ENCODE assay signal across 17 cellular contexts in the genomic region with DNA sequence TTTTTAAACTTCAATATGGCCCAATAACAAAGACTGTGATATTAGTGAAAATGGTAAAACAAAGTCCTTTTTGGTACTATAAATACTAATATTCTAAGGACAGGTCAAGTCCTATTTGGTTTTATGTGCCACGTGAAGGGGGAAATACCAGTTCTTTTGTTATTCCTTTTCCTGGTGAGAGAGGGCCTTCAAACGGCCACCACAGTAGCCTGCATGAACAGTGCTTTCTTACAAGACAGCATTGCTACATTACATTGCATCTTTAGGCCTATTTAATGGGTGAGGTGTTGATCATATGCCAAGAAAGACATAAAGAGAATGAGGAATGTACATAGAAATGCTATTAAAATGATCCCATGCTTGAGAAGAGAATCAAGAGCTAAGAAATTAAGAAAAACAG.
DNase-seq lines count a peak whose midpoint lies in the region; ATAC-seq and TF ChIP-seq lines count a peak whose summit lies in the region.
"Had no signal": no experiment of that assay in that cellular context is flagged by ENCODE, and none has a peak within 500 bp of the region (broad histone marks: within the 10 kb centered on the region; RNA-seq: fewer than 3 reads in every experiment).

No MANE protein-coding gene starts in this region.

- no peak for TF ChIP-seq POLR2A in testis (IDR thresholded peaks at IDR 0.05)

- H3K9me3 ChIP-seq in endodermal cell (ENCODE audit: control insufficient read depth, low read length): no peaks in the 10 kb centered on the region
- no peaks in the 10 kb centered on the region for H3K9me3 ChIP-seq in testis
- H3K9me3 ChIP-seq: BLaER1 treated with 17β-estradiol and CSF1 and Interleukin-3, amounts not matched to agents 10 nM and 100 nM; HAP-1 had no signal

- H3K27me3 ChIP-seq in endodermal cell (ENCODE audit: control insufficient read depth, insufficient read depth, low read length, poor library complexity, severe bottlenecking) (no peaks in the 10 kb centered on the region), testis (no peaks in the 10 kb centered on the region)
- H3K27me3 ChIP-seq: BLaER1 treated with 17β-estradiol and CSF1 and Interleukin-3, amounts not matched to agents 10 nM and 100 nM had no signal

- intact Hi-C loops in left ventricle myocardium superior (cut with micrococcal nuclease) (no loop called here), Right ventricle myocardium superior (cut with DNase I) (no loop called here), testis (cut with DNase I; ENCODE audit: low total_unique reads) (no loop called here)

- no peaks in the 10 kb centered on the region for H3K36me3 ChIP-seq in endodermal cell (ENCODE audit: control insufficient read depth, insufficient read depth, low read length)
- H3K36me3 ChIP-seq in testis (ENCODE audit: low read depth, missing control alignments): no peaks in the 10 kb centered on the region
- H3K36me3 ChIP-seq: BLaER1 treated with 17β-estradiol and CSF1 and Interleukin-3, amounts not matched to agents 10 nM and 100 nM; HAP-1 had no signal

- DNase-seq in left ventricle myocardium superior (no peak), Right ventricle myocardium superior (no peak), endodermal cell (peak; percentile 40), iPS-NIHi7 (ENCODE audit: extremely low spot score) (peak; percentile 16), NCI-H510A (lab: John Stamatoyannopoulos, UW) (no peak), testis (no peak), NOMO-1 treated with DMSO at 0.1 percent for 48 hours (lab: John Stamatoyannopoulos, UW; ENCODE audit: unreplicated experiment) (no peak)
- DNase-seq: 8988T; AML-193; Calu3; CD4-positive, CD25-positive, alpha-beta regulatory T cell; DMS 273 treated with DMSO at 0.1 percent for 48 hours; DMS79; GM23248 had no signal

- TF ChIP-seq CTCF in endodermal cell (conservative IDR thresholded peaks at IDR 0.05): no peak
- TF ChIP-seq CTCF in testis (IDR thresholded peaks at IDR 0.05): no peak

- no peak overlapping the region for H3K9ac ChIP-seq in endodermal cell (ENCODE audit: extremely low read depth, low read length, poor library complexity, severe bottlenecking)
- H3K9ac ChIP-seq: BLaER1 treated with 17β-estradiol and CSF1 and Interleukin-3, amounts not matched to agents 10 nM and 100 nM; GM23248 had no signal

- H3K4me3 Mint-ChIP-seq in endodermal cell: no peak overlapping the region
- H3K4me3 Mint-ChIP-seq: CD4-positive, CD25-positive, alpha-beta regulatory T cell had no signal

- WGBS in endodermal cell (ENCODE audit: insufficient coverage in 1 of 2, insufficient read length in 1 of 2), 2 experiments: 37% methylated on average over 2 of the region's 2 CpGs; no CpG with 5 or more reads in 1 of the 2 experiments
- WGBS in testis, 2 donors: 62 to 70% methylated on average over 2 of the region's 2 CpGs

- H3K27ac Mint-ChIP-seq in endodermal cell: no peak overlapping the region
- H3K27ac Mint-ChIP-seq: CD4-positive, CD25-positive, alpha-beta regulatory T cell had no signal

- peak; percentile 31 for ATAC-seq in left ventricle myocardium superior
- ATAC-seq in Right ventricle myocardium superior (ENCODE audit: poor library complexity): no peak
- ATAC-seq: GM12878 had no signal

- H3K27ac ChIP-seq in endodermal cell (ENCODE audit: low read depth, low read length) (no peak overlapping the region), testis (no peak overlapping the region)
- H3K27ac ChIP-seq: BLaER1 treated with 17β-estradiol and CSF1 and Interleukin-3, amounts not matched to agents 10 nM and 100 nM; GM23248 had no signal

- H3K4me1 ChIP-seq in endodermal cell (ENCODE audit: control insufficient read depth, insufficient read depth, low read length) (no peaks in the 10 kb centered on the region), testis (no peaks in the 10 kb centered on the region)
- H3K4me1 ChIP-seq: BLaER1 treated with 17β-estradiol and CSF1 and Interleukin-3, amounts not matched to agents 10 nM and 100 nM; HAP-1 had no signal

- H3K4me3 ChIP-seq in endodermal cell (ENCODE audit: low read length) (no peak overlapping the region), testis (no peak overlapping the region)
- H3K4me3 ChIP-seq: BLaER1 treated with 17β-estradiol and CSF1 and Interleukin-3, amounts not matched to agents 10 nM and 100 nM; GM12878; GM23248; HAP-1 had no signal

- H3K9me3 Mint-ChIP-seq in endodermal cell: no peaks in the 10 kb centered on the region

- H3K27me3 Mint-ChIP-seq in endodermal cell (ENCODE audit: insufficient read depth): no peaks in the 10 kb centered on the region
- H3K27me3 Mint-ChIP-seq: CD4-positive, CD25-positive, alpha-beta regulatory T cell had no signal

- H3K4me1 Mint-ChIP-seq in endodermal cell: no peaks in the 10 kb centered on the region
- H3K4me1 Mint-ChIP-seq: CD4-positive, CD25-positive, alpha-beta regulatory T cell had no signal

- H3K36me3 Mint-ChIP-seq in endodermal cell (ENCODE audit: low read depth): no peaks in the 10 kb centered on the region
- H3K36me3 Mint-ChIP-seq: CD4-positive, CD25-positive, alpha-beta regulatory T cell had no signal

Comparison
In these comparisons a context has a peak if more than half of its experiments do, and no peak if none do; other contexts are left out.
1. DNase-seq: peak in endodermal cell (single experiment) and iPS-NIHi7 (single experiment); none in left ventricle myocardium superior (single experiment), Right ventricle myocardium superior (single experiment), NCI-H510A (single experiment), testis (single experiment) and NOMO-1 treated with DMSO at 0.1 percent for 48 hours (single experiment).